ENCODE assay signal across 8 cellular contexts in genomic region chr3:153160451-153161137, GRCh38. TPM values are rescaled to one million over a fixed set of nuclear protein-coding genes. Genes with fewer than 3 reads are reported as not detected.
A peak's percentile ranks its signal among the peaks of the same experiment; 100 is the strongest.
DNase-seq lines count a peak whose midpoint lies in the region; ATAC-seq and TF ChIP-seq lines count a peak whose summit lies in the region.

No MANE protein-coding gene starts in this region.

- no peaks in the 10 kb centered on the region for H3K9me3 Mint-ChIP-seq in activated T-cell treated with anti-CD3 and anti-CD28 coated beads, Interleukin-2, amount 50 U/mL, for 4 hours
- H3K9me3 Mint-ChIP-seq in naive B cell: peaks cover 0 to 2% (median 0%) of the 10 kb centered on the region in 7 donors
- H3K9me3 Mint-ChIP-seq in stimulated activated memory B cell treated with anti-CD40 and anti-IgM and Interleukin-4, amounts not matched to agents 10 μg/mL and 1 μg/mL and 100 μg/mL, for 72 hours: no peaks in the 10 kb centered on the region

- H3K27me3 ChIP-seq in OCI-LY1 (ENCODE audit: insufficient read depth, low read length) (no peaks in the 10 kb centered on the region), esophagus squamous epithelium (no peaks in the 10 kb centered on the region)

- H3K9ac ChIP-seq in OCI-LY1 (ENCODE audit: low read length): peak overlapping the region; percentile 75

- H3K27ac ChIP-seq in OCI-LY1 (ENCODE audit: low read depth, low read length, poor library complexity, severe bottlenecking) (peak overlapping the region; percentile 69), esophagus squamous epithelium (peak overlapping the region; percentile 97 to 100 (median 98))

- H3K79me2 ChIP-seq in OCI-LY1 (ENCODE audit: insufficient read depth, low read length): peaks cover 10% of the 10 kb centered on the region

- peak overlapping the region; percentile 97 for H3K4me2 ChIP-seq in OCI-LY1 (ENCODE audit: low read length)

- H3K27ac Mint-ChIP-seq in naive B cell: peak overlapping the region; percentile 96 to 99 (median 98)
- H3K27ac Mint-ChIP-seq in stimulated activated memory B cell treated with anti-CD40 and anti-IgM and Interleukin-4, amounts not matched to agents 10 μg/mL and 1 μg/mL and 100 μg/mL, for 72 hours: peak overlapping the region; percentile 94

- H3K4me3 ChIP-seq in AG09309 (ENCODE audit: control insufficient read depth, low read depth, low read length) (peak overlapping the region; percentile 83), OCI-LY1 (ENCODE audit: low read depth, low read length, poor library complexity, severe bottlenecking) (peak overlapping the region; percentile 84), esophagus squamous epithelium (peak overlapping the region; percentile 88 to 97 (median 92))

- H3K36me3 Mint-ChIP-seq in activated T-cell treated with anti-CD3 and anti-CD28 coated beads, Interleukin-2, amount 50 U/mL, for 4 hours (ENCODE audit: insufficient read depth): peaks cover 5% of the 10 kb centered on the region
- no peaks in the 10 kb centered on the region for H3K36me3 Mint-ChIP-seq in naive B cell
- H3K36me3 Mint-ChIP-seq in stimulated activated memory B cell treated with anti-CD40 and anti-IgM and Interleukin-4, amounts not matched to agents 10 μg/mL and 1 μg/mL and 100 μg/mL, for 72 hours: peaks cover 6% of the 10 kb centered on the region

- peaks cover 31% of the 10 kb centered on the region for H3K4me1 Mint-ChIP-seq in activated T-cell treated with anti-CD3 and anti-CD28 coated beads, Interleukin-2, amount 50 U/mL, for 4 hours (ENCODE audit: low read depth)
- peaks cover 32 to 43% (median 37%) of the 10 kb centered on the region in 3 donors for H3K4me1 Mint-ChIP-seq in naive B cell
- H3K4me1 Mint-ChIP-seq in stimulated activated memory B cell treated with anti-CD40 and anti-IgM and Interleukin-4, amounts not matched to agents 10 μg/mL and 1 μg/mL and 100 μg/mL, for 72 hours: peaks cover 37% of the 10 kb centered on the region

- peak; percentile 57 for DNase-seq in AG09309 (ENCODE audit: low read depth)
- peak; percentile 63 for DNase-seq in activated T-cell treated with anti-CD3 and anti-CD28 coated beads, Interleukin-2, amount 50 U/mL, for 4 hours
- DNase-seq in esophagus squamous epithelium (lab: John Stamatoyannopoulos, UW): peak; percentile 56
- peak; percentile 83 for DNase-seq in naive B cell

- no peaks in the 10 kb centered on the region for H4K20me1 ChIP-seq in OCI-LY1 (ENCODE audit: insufficient read depth, low read length)

- peak in 3 of 4 donors; percentile 41 to 57 (median 56) for TF ChIP-seq POLR2A in esophagus squamous epithelium (IDR thresholded peaks at IDR 0.05)

- H3K4me1 ChIP-seq in OCI-LY1 (ENCODE audit: insufficient read depth, low read length, severe bottlenecking): peaks cover 35% of the 10 kb centered on the region
- H3K4me1 ChIP-seq in esophagus squamous epithelium: peaks cover 8 to 34% (median 10%) of the 10 kb centered on the region in 3 donors

- peak overlapping the region; percentile 93 for H3K4me3 Mint-ChIP-seq in activated T-cell treated with anti-CD3 and anti-CD28 coated beads, Interleukin-2, amount 50 U/mL, for 4 hours
- H3K4me3 Mint-ChIP-seq in naive B cell: peak overlapping the region; percentile 96 to 100 (median 100)
- peak overlapping the region; percentile 99 for H3K4me3 Mint-ChIP-seq in stimulated activated memory B cell treated with anti-CD40 and anti-IgM and Interleukin-4, amounts not matched to agents 10 μg/mL and 1 μg/mL and 100 μg/mL, for 72 hours

- H3F3A ChIP-seq in OCI-LY1 (ENCODE audit: insufficient read depth, low read length): no peaks in the 10 kb centered on the region

- no peaks in the 10 kb centered on the region for H3K9me2 ChIP-seq in OCI-LY1 (ENCODE audit: low read depth, low read length)

- no peak for TF ChIP-seq CTCF in AG09309 (IDR thresholded peaks at IDR 0.05; ENCODE audit: control insufficient read depth, insufficient read depth, low read depth, low read length, missing control alignments)
- no peak for TF ChIP-seq CTCF in OCI-LY1 (IDR thresholded peaks at IDR 0.05; ENCODE audit: low read length)
- peak in 1 of 6 experiments; percentile 4 for TF ChIP-seq CTCF in esophagus squamous epithelium (IDR thresholded peaks at IDR 0.05)

- 0% methylated on average over 10 to 36 of the region's 43 CpGs for WGBS in esophagus squamous epithelium, 2 donors

- no peaks in the 10 kb centered on the region for H3K9me3 ChIP-seq in OCI-LY1 (ENCODE audit: low read length)
- no peaks in the 10 kb centered on the region for H3K9me3 ChIP-seq in esophagus squamous epithelium

- intact Hi-C loops in esophagus squamous epithelium (cut with DNase I): loop anchor here (5.0 kb wide), 2 partner anchors 108 to 127 kb away; no protein-coding TSS in a partner anchor

- H2AFZ ChIP-seq in OCI-LY1 (ENCODE audit: low read length): peak overlapping the region; percentile 51

- no peaks in the 10 kb centered on the region for H3K27me3 Mint-ChIP-seq in activated T-cell treated with anti-CD3 and anti-CD28 coated beads, Interleukin-2, amount 50 U/mL, for 4 hours (ENCODE audit: low read depth)
- H3K27me3 Mint-ChIP-seq in naive B cell: no peaks in the 10 kb centered on the region
- no peaks in the 10 kb centered on the region for H3K27me3 Mint-ChIP-seq in stimulated activated memory B cell treated with anti-CD40 and anti-IgM and Interleukin-4, amounts not matched to agents 10 μg/mL and 1 μg/mL and 100 μg/mL, for 72 hours

- H3K36me3 ChIP-seq in OCI-LY1 (ENCODE audit: insufficient read depth, low read length): no peaks in the 10 kb centered on the region
- H3K36me3 ChIP-seq in esophagus squamous epithelium: no peaks in the 10 kb centered on the region

- ATAC-seq in GM18909 (IDR thresholded peaks at IDR 0.05; ENCODE audit: poor library complexity, unreplicated experiment): peak; percentile 41
- peak; percentile 23 for ATAC-seq in HG03139 (IDR thresholded peaks at IDR 0.05; ENCODE audit: unreplicated experiment)
- peak; percentile 34 to 41 for ATAC-seq in activated T-cell treated with anti-CD3 and anti-CD28 coated beads, Interleukin-2, amount 50 U/mL, for 4 hours
- ATAC-seq in naive B cell (ENCODE audit: low read depth in 2 of 2): peak; percentile 53 to 55
- peak; percentile 71 for ATAC-seq in stimulated activated memory B cell treated with anti-CD40 and anti-IgM and Interleukin-4, amounts not matched to agents 10 μg/mL and 1 μg/mL and 100 μg/mL, for 72 hours

RNA-seq across cellular contexts. Expression of gene RAP2B, which starts 1.4 kb away (rescaled TPM):
- total RNA-seq in activated T-cell treated with anti-CD3 and anti-CD28 coated beads, Interleukin-2, amount 50 U/mL, for 4 hours: 10 to 100 TPM; 12.3 to 15.2 (median 13.2) TPM
- 10 to 100 TPM; 20.1 to 39.5 (median 29.7) TPM for total RNA-seq in esophagus squamous epithelium
- 1 to 10 TPM; 5.4 to 9.3 (median 7.5) TPM for polyA plus RNA-seq in naive B cell (ENCODE audit: low read depth in 6 of 6)

Comparison
In these comparisons a context has a peak if more than half of its experiments do, and no peak if none do; other contexts are left out.
1. Peak in every context shown above with its lines: DNase-seq, ATAC-seq, H3K4me3 ChIP-seq and H3K27ac ChIP-seq.